ENCODE assay signal across 28 cellular contexts in the genomic region with DNA sequence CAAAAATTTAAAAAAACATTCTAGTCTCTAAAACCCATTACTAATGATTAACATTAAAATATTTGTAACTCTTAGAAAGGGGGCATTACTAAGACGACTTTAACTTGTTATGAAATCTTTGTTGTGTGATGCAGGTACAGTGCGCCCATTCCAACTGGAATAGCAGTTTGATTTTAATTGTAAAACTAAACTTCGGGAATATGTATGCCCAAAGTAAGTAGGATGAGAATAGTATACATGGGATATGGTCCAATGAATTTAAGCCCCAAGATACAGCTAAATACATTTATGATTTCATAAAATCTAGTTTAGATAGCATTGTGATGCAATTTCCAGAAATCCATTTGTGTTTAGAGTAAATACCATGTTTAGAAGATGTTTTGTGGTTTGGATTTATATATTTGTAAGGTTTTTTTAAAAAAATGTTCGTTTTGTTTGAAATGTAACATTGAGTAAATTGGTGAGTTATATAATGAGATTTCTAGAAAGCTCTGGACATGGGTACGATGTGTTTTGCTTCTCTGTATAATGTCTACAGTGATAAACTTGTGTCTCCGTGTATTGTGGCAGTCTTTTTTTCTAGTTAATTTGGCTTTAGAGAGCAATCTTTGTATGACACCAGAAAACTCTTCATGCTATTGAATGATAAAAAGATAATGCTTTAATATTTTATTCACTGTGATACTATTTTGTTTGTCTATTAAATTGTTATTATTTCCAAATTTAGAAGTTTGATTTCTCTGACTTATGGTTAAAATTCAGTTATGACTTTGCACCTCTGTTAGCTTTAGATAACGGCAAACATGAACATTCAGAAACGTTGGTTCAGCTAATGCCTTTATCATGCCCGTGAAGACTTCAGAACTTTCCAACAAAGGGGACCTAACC. TPM values are rescaled to one million over a fixed set of nuclear protein-coding genes. Genes with fewer than 3 reads are reported as not detected.
"Had no signal": no experiment of that assay in that cellular context is flagged by ENCODE, and none has a peak within 500 bp of the region (broad histone marks: within the 10 kb centered on the region; RNA-seq: fewer than 3 reads in every experiment).

No MANE protein-coding gene starts in this region.

- H3K4me3 ChIP-seq: ascending aorta, cardiac muscle cell, SJCRH30 had no signal

- FAIRE-seq: TTC549 had no signal

- H3K4me1 ChIP-seq: ascending aorta, SJCRH30 had no signal

- H3K36me3 ChIP-seq: ascending aorta, cardiac muscle cell, SJCRH30, WERI-Rb-1 had no signal

- H3K27me3 ChIP-seq: ascending aorta, cardiac muscle cell, SJCRH30 had no signal

- DNase-seq: activated CD4-positive, alpha-beta memory T cell treated with anti-CD3 and anti-CD28 coated beads, Interleukin-2, amount 10 ng/mL, durations not matched to agents 7 days and 5 days; activated CD4-positive, alpha-beta T cell treated with anti-CD3 and anti-CD28 coated beads for 1 hour; activated CD4-positive, alpha-beta T cell treated with anti-CD3 and anti-CD28 coated beads for 48 hours; activated CD4-positive, CD25-positive, alpha-beta regulatory T cell; activated CD8-positive, alpha-beta memory T cell treated with anti-CD3 and anti-CD28 coated beads for 24 hours; activated CD8-positive, alpha-beta memory T cell treated with anti-CD3 and anti-CD28 coated beads, Interleukin-2, amount 10 ng/mL, durations not matched to agents 7 days and 5 days; activated CD8-positive, alpha-beta memory T cell treated with anti-CD3 and anti-CD28 coated beads, Interleukin-2, amount 50 U/mL, for 48 hours; activated effector memory CD4-positive, alpha-beta T cell treated with anti-CD3 and anti-CD28 coated beads, Interleukin-2, amount 50 U/mL, for 16 hours; activated naive CD4-positive, alpha-beta T cell; activated naive CD4-positive, alpha-beta T cell treated with anti-CD3 and anti-CD28 coated beads, Interleukin-2, amount 50 U/mL, for 16 hours; activated naive CD8-positive, alpha-beta T cell treated with anti-CD3 and anti-CD28 coated beads for 36 hours; activated T-cell treated with anti-CD3 and anti-CD28 coated beads, Interleukin-2, amount 50 U/mL, for 48 hours; amniotic stem cell; NCI-H1092 treated with DMSO at 0.1 percent for 48 hours; NCI-H1417; NCI-H146; NCI-H187 treated with DMSO at 0.1 percent for 48 hours; NCI-H2081 treated with DMSO at 0.1 percent for 48 hours; NCI-H226; NCI-H446 treated with DMSO at 0.1 percent for 48 hours; NCI-H524 treated with DMSO at 0.1 percent for 48 hours; SHP77; SJCRH30; SK-N-SH; WERI-Rb-1 had no signal

- H3K27ac ChIP-seq: ascending aorta, cardiac muscle cell, SJCRH30, WERI-Rb-1 had no signal

- H3K9me3 ChIP-seq: ascending aorta, SJCRH30, SK-N-SH had no signal

RNA-seq across cellular contexts. Expression of gene RNF182, which starts 54.8 kb away (rescaled TPM):
- total RNA-seq: activated CD4-positive, alpha-beta memory T cell treated with anti-CD3 and anti-CD28 coated beads, Interleukin-2, amount 10 ng/mL, durations not matched to agents 7 days and 5 days; activated CD8-positive, alpha-beta memory T cell treated with anti-CD3 and anti-CD28 coated beads, Interleukin-2, amount 10 ng/mL, durations not matched to agents 7 days and 5 days; activated naive CD8-positive, alpha-beta T cell treated with anti-CD3 and anti-CD28 coated beads for 36 hours had no signal
